In genomic region chr3:172138792-172139507, GRCh38 we compare ENCODE assay signal across 8 cellular contexts.
A peak's percentile ranks its signal among the peaks of the same experiment; 100 is the strongest.
DNase-seq lines count a peak whose midpoint lies in the region; ATAC-seq and TF ChIP-seq lines count a peak whose summit lies in the region.
"Had no signal": no experiment of that assay in that cellular context is flagged by ENCODE, and none has a peak within 500 bp of the region (broad histone marks: within the 10 kb centered on the region; RNA-seq: fewer than 3 reads in every experiment).

No MANE protein-coding gene starts in this region.

- peaks cover 87% of the 10 kb centered on the region for H3K4me1 Mint-ChIP-seq in chondrocyte (ENCODE audit: low read depth)

- H3K4me3 ChIP-seq in Panc1 (ENCODE audit: low read depth in 2 of 2, low read length in 2 of 2), result no peak overlapping the region
- no peak overlapping the region for H3K4me3 ChIP-seq in lung
- H3K4me3 ChIP-seq in thyroid gland (replicated peaks in 1 of 3), result no peak overlapping the region
- H3K4me3 ChIP-seq: SJCRH30 had no signal

- no peaks in the 10 kb centered on the region for H3K36me3 ChIP-seq in Panc1 (ENCODE audit: control insufficient read depth, insufficient read depth, low read length)
- peaks cover 0 to 6% of the 10 kb centered on the region in 2 donors for H3K36me3 ChIP-seq in lung (ENCODE audit: control insufficient read depth in 2 of 2, insufficient read depth in 2 of 2, low read length in 2 of 2)
- H3K36me3 ChIP-seq in thyroid gland, result no peaks in the 10 kb centered on the region

- POLR2A ChIA-PET in Panc1 (lab: Charles Lee), result interaction anchor here (0.5 to 1.6 kb wide), 3 partner anchors 10 to 99 kb away, joined by 3 to 5 read pairs (median 3); no protein-coding TSS in a partner anchor

- H3K27me3 ChIP-seq in Panc1 (ENCODE audit: control insufficient read depth, insufficient read depth, low read length), result no peaks in the 10 kb centered on the region
- H3K27me3 ChIP-seq in lung (ENCODE audit: control insufficient read depth, insufficient read depth), result no peaks in the 10 kb centered on the region
- no peaks in the 10 kb centered on the region for H3K27me3 ChIP-seq in thyroid gland
- H3K27me3 ChIP-seq: SJCRH30 had no signal

- H3K4me3 Mint-ChIP-seq in chondrocyte (ENCODE audit: unreplicated experiment), result peak overlapping the region; percentile 16

- ATAC-seq in GM18517 (IDR thresholded peaks at IDR 0.05; ENCODE audit: unreplicated experiment), result peak; percentile 35
- ATAC-seq in HG02588 (IDR thresholded peaks at IDR 0.05; ENCODE audit: unreplicated experiment), result peak; percentile 37
- ATAC-seq in Panc1, result no peak
- peak; percentile 42 for ATAC-seq in lung (ENCODE audit: insufficient read depth, low FRiP score)

- WGBS in lung, 2 donors, result 48 to 58% methylated on average over 6 of the region's 6 CpGs
- 57% methylated on average over 6 of the region's 6 CpGs for WGBS in thyroid gland, 2 donors

- H3K4me1 ChIP-seq in Panc1 (ENCODE audit: control insufficient read depth, insufficient read depth, low read length) (peaks cover 94% of the 10 kb centered on the region), lung (ENCODE audit: control insufficient read depth in 2 of 2, insufficient read depth in 2 of 2, low read length in 2 of 2) (peaks cover 19 to 63% of the 10 kb centered on the region in 2 donors), thyroid gland (peaks cover 63 to 86% of the 10 kb centered on the region in 2 donors)

- intact Hi-C loops in Panc1 (cut with micrococcal nuclease; ENCODE audit: unreplicated experiment) (loop anchor here (5.0 kb wide), 1 partner anchor 97 kb away; no protein-coding TSS in a partner anchor), thyroid gland (cut with DNase I) (no loop called here)

- peaks cover 7% of the 10 kb centered on the region for H3K9me3 Mint-ChIP-seq in chondrocyte (ENCODE audit: low read depth)

- H3K36me3 Mint-ChIP-seq in chondrocyte (ENCODE audit: low read depth), result peaks cover 15% of the 10 kb centered on the region

- in situ Hi-C loops in Panc1 (cut with HindIII; ENCODE audit: low pct_unique_long_range_greater_than_20kb, low sequenced_read_pairs), result no loop called here

- CTCF ChIA-PET in Panc1 (lab: Charles Lee), result no interaction called here

- TF ChIP-seq POLR2A in thyroid gland (IDR thresholded peaks at IDR 0.05), result no peak

- no peak for TF ChIP-seq CTCF in Panc1 (IDR thresholded peaks at IDR 0.05)
- no peak for TF ChIP-seq CTCF in chondrocyte (IDR thresholded peaks at IDR 0.05)
- no peak for TF ChIP-seq CTCF in lung (IDR thresholded peaks at IDR 0.05; ENCODE audit: control extremely low read depth, extremely low read depth)
- no peak for TF ChIP-seq CTCF in thyroid gland (IDR thresholded peaks at IDR 0.05)

- H3K27ac ChIP-seq in Panc1 (ENCODE audit: low read length) (peak overlapping the region; percentile 97), lung (ENCODE audit: low read depth in 1 of 2, low read length in 1 of 2) (peak overlapping the region; percentile 51 to 92), thyroid gland (peak overlapping the region; percentile 33 to 71 (median 68))
- H3K27ac ChIP-seq: SJCRH30 had no signal

- H3K27me3 Mint-ChIP-seq in chondrocyte (ENCODE audit: low read depth), result no peaks in the 10 kb centered on the region

- DNase-seq in Panc1 (ENCODE audit: low read depth, low spot score) (no peak), chondrocyte (ENCODE audit: low spot score) (no peak), lung (ENCODE audit: low spot score) (peak; percentile 65), thyroid gland (peak; percentile 77 to 79), NCI-H446 (lab: John Stamatoyannopoulos, UW) (no peak)

- peak overlapping the region; percentile 99 for H3K27ac Mint-ChIP-seq in chondrocyte (ENCODE audit: unreplicated experiment)

- BruUV-seq in Panc1 (replicated peaks; lab: Mats Ljungman, UMichigan), result TSS peak; percentile 5

- H3K9me3 ChIP-seq in Panc1 (ENCODE audit: control insufficient read depth, insufficient read depth, low read depth, low read length) (no peaks in the 10 kb centered on the region), lung (ENCODE audit: control insufficient read depth in 2 of 2, insufficient read depth in 1 of 2, low read length in 1 of 2) (no peaks in the 10 kb centered on the region), thyroid gland (no peaks in the 10 kb centered on the region)
- H3K9me3 ChIP-seq: SJCRH30 had no signal

Comparison
In these comparisons a context has a peak if more than half of its experiments do, and no peak if none do; other contexts are left out.
1. DNase-seq: peak in lung (single experiment) and thyroid gland (2 of 2); none in Panc1 (single experiment), chondrocyte (single experiment) and NCI-H446 (0 of 2).
2. Peak in every context shown above with its lines, with median percentiles within 50 percentile points of each other: H3K27ac ChIP-seq.